Comparison of ENCODE assay signal across 9 cellular contexts in the genomic region with DNA sequence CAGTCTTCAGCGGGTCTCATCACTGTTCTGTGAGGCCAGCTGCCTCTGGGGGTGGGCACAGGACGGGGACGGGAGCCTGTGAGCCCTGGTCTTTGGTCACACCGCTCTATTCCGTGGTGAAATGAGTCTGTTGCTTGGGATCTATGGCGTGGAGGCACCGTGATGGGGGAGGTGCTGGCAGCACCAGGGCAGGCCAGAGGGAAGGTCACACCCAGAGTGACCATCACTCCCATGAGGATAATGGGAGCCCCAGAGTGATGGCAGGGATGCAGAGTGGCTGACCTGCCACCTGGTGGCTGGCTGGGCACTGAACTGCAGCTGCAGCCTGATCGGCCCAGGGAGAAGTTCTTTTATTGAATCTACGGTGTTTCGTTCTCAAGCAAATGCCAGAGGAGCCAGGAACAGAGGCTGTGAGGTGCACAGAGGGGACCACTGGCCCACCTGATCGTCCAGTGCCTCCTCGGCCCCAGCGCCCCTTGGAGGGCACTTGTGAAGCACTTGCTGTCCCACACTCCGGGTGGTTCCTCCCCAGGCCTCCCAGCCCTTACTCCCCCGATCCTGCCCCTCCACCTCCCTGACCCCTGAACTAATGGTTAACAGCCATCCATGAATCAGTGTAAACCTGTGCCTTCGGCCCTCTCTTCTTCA. TPM values are rescaled to one million over a fixed set of nuclear protein-coding genes. Genes with fewer than 3 reads are reported as not detected.
A peak's percentile ranks its signal among the peaks of the same experiment; 100 is the strongest.
DNase-seq lines count a peak whose midpoint lies in the region; ATAC-seq, FAIRE-seq and TF ChIP-seq lines count a peak whose summit lies in the region.
"Had no signal": no experiment of that assay in that cellular context is flagged by ENCODE, and none has a peak within 500 bp of the region (broad histone marks: within the 10 kb centered on the region; RNA-seq: fewer than 3 reads in every experiment).

No MANE protein-coding gene starts in this region.

- CTCF ChIA-PET in GM12878 (lab: Yijun Ruan, JAX) = interaction anchor here (3.8 kb wide), 1 partner anchor 83 kb away, joined by 17 read pairs; no protein-coding TSS in a partner anchor

- no peak for TF ChIP-seq POLR2A in GM12878 (IDR thresholded peaks at IDR 0.05; ENCODE audit: low read depth, low read length)

- no peak overlapping the region for H3K4me2 ChIP-seq in GM12878 (ENCODE audit: control insufficient read depth, insufficient read depth)

- TF ChIP-seq EP300 in GM12878 (IDR thresholded peaks at IDR 0.05; ENCODE audit: borderline replicate concordance in 1 of 2, control insufficient read depth in 1 of 2, low read depth in 2 of 2, low read length in 2 of 2) = no peak

- no peaks in the 10 kb centered on the region for H4K20me1 ChIP-seq in GM12878 (ENCODE audit: control insufficient read depth, insufficient read depth)

- SMC1A ChIA-PET in GM12878 (lab: Charles Lee; ENCODE audit: uncharacterized antibody, unreplicated experiment) = no interaction called here

- RAD21 ChIA-PET in GM12878 (lab: Charles Lee; ENCODE audit: unreplicated experiment) = interaction anchor here (2.0 kb wide), 1 partner anchor 84 kb away, joined by 7 read pairs; no protein-coding TSS in a partner anchor

- no TSS peak for BruUV-seq in GM12878 (replicated peaks; lab: Mats Ljungman, UMichigan)

- WGBS in GM12878 (ENCODE audit: insufficient coverage, insufficient replicate concordance, low lambda C conversion rate, missing lambda C conversion rate) = 36% methylated on average over 13 of the region's 16 CpGs

- no peaks in the 10 kb centered on the region for H3K9me3 ChIP-seq in GM12878 (replicated peaks; ENCODE audit: control insufficient read depth, insufficient read depth, low read length)

- H2AFZ ChIP-seq in GM12878 (ENCODE audit: control insufficient read depth, low read depth, low read length) = no peak overlapping the region

- peak; percentile 26; the same call in 1 of the 2 replicates for TF ChIP-seq RAD21 in GM12878 (IDR thresholded peaks at IDR 0.05; ENCODE audit: insufficient read depth, low read depth, low read length)

- no peak for FAIRE-seq in GM12878 (lab: Jason Lieb, UNC)

- intact Hi-C loops in GM12878 (cut with micrococcal nuclease; ENCODE audit: unreplicated experiment) = loop anchor here (1.0 kb wide), 1 partner anchor 84 kb away; no protein-coding TSS in a partner anchor
- intact Hi-C loops in left colon (cut with DNase I, micrococcal nuclease) = no loop called here

- in situ Hi-C loops in KBM-7 (cut with MboI; ENCODE audit: low pct_unique_long_range_greater_than_20kb, low sequenced_read_pairs) (no loop called here), GM12878 (cut with MboI) (no loop called here)

- no peaks in the 10 kb centered on the region for H3K36me3 ChIP-seq in GM12878 (ENCODE audit: control insufficient read depth in 2 of 2, insufficient read depth in 2 of 2, low read length in 1 of 2)

- H3K9ac ChIP-seq in GM12878 (ENCODE audit: control insufficient read depth, insufficient read depth, low read length) = no peak overlapping the region

- POLR2A ChIA-PET in GM12878 (lab: Charles Lee) = no interaction called here

- no peaks in the 10 kb centered on the region; a peak in 1 of 4 replicates for H3K27me3 ChIP-seq in GM12878 (replicated peaks in 1 of 2; ENCODE audit: control insufficient read depth in 2 of 2, insufficient read depth in 2 of 2, low read length in 1 of 2)

- H3K79me2 ChIP-seq in GM12878 (ENCODE audit: control insufficient read depth, insufficient read depth, low read length) = no peaks in the 10 kb centered on the region

- TF ChIP-seq CTCF in GM12878 (IDR thresholded peaks at IDR 0.05 in 2 of 3, conservative IDR thresholded peaks at IDR 0.05 in 1 of 3; ENCODE audit: control insufficient read depth in 2 of 3, extremely low read depth in 1 of 3, insufficient read depth in 1 of 3, low read depth in 3 of 3, low read length in 3 of 3) = peak; percentile 28 to 48 (median 44); a peak in 4 of 6 replicates

- H3K4me3 ChIP-seq in GM12878 = no peak overlapping the region

- ATAC-seq in GM12878 = peak; percentile 77
- peak; percentile 80 for ATAC-seq in left colon
- no peak for ATAC-seq in GM18520 (IDR thresholded peaks at IDR 0.05; ENCODE audit: unreplicated experiment)
- ATAC-seq in GM18861 (IDR thresholded peaks at IDR 0.05; ENCODE audit: unreplicated experiment) = no peak

- no peak overlapping the region for H3K27ac ChIP-seq in GM12878 (ENCODE audit: control insufficient read depth, insufficient read depth)

- no peaks in the 10 kb centered on the region for H3K4me1 ChIP-seq in GM12878 (ENCODE audit: control insufficient read depth, insufficient read depth, low read length)

- DNase-seq in DMS114 treated with DMSO at 0.1 percent for 48 hours (lab: John Stamatoyannopoulos, UW; ENCODE audit: unreplicated experiment) = peak; percentile 21
- DNase-seq in KBM-7 = peak; percentile 4
- no peak for DNase-seq in GM12878 (ENCODE audit: low read depth, low spot score)
- DNase-seq in left colon = peak in 1 of 2 donors; percentile 59
- no peak for DNase-seq in NOMO-1 treated with DMSO at 0.1 percent for 48 hours (lab: John Stamatoyannopoulos, UW; ENCODE audit: unreplicated experiment)
- DNase-seq in T-helper 9 cell = no peak

TF ChIP-seq in GM12878, 131 proteins besides CTCF, POLR2A, EP300 and RAD21:
- TF ChIP-seq, protein P1, sequence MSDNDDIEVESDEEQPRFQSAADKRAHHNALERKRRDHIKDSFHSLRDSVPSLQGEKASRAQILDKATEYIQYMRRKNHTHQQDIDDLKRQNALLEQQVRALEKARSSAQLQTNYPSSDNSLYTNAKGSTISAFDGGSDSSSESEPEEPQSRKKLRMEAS (IDR thresholded peaks at IDR 0.05; ENCODE audit: low read depth, low read length) = no peak
- TF ChIP-seq SMC3 (IDR thresholded peaks at IDR 0.05; ENCODE audit: borderline replicate concordance, low read length) = peak; percentile 46; the same call in 1 of the 2 replicates

RNA-seq across cellular contexts. Expression of gene KCNIP3, which starts 17.9 kb away (rescaled TPM):
- total RNA-seq in GM12878 (2013; cell fraction: nucleolus; rRNA removed) = 1.1 TPM in 1 of 2 replicates, not detected in the other
- total RNA-seq in GM12878 (2014; rRNA removed) (not detected in 2 replicates), GM12878 (2014; rRNA removed; fragmentation: Illumina TruSeq; extraction: Trizol) (not detected in 2 replicates), GM12878 (2021) (not detected in 2 replicates), left colon (1 to 10 TPM; 3.0 to 4.7 TPM)
- polyA plus RNA-seq in GM12878 (2011; ENCODE audit: low read depth) = not detected
- polyA plus RNA-seq in GM12878 (2011; rRNA removed) (not detected in 2 replicates), GM12878 (2014; fragmentation: Illumina TruSeq; extraction: Trizol) (not detected in 2 replicates), GM12878 (2014; fragmentation: Nextera tagmentation; extraction: Ambion mirVana) (not detected), GM12878 (2014; rRNA removed) (not detected in 2 replicates), GM12878 (2016; fragmentation: Nextera tagmentation; extraction: Ambion mirVana) (not detected)
- polyA plus RNA-seq in GM12878 (2011; cell fraction: cytosol; rRNA removed) = not detected in 2 replicates
- polyA plus RNA-seq in GM12878 (2011; cell fraction: nucleus; rRNA removed) = 0.19 TPM in 1 of 2 replicates, not detected in the other
- polyA plus RNA-seq in GM12878 (2012) = not detected in 2 replicates
- not detected in 2 replicates for polyA minus RNA-seq in GM12878 (2011; rRNA and poly(A)+ RNA removed)
- not detected in 2 replicates for polyA minus RNA-seq in GM12878 (2011; cell fraction: cytosol; rRNA and poly(A)+ RNA removed)
- polyA minus RNA-seq in GM12878 (2011; cell fraction: nucleus; rRNA and poly(A)+ RNA removed) = not detected in 2 replicates
- polyA plus RNA-seq: IgD-negative memory B cell had no signal

RNA-seq across cellular contexts. Expression of gene PROM2, which starts 40.8 kb away (rescaled TPM):
- 2.2 and 5.2 TPM in 2 replicates for total RNA-seq in GM12878 (2013; cell fraction: nucleolus; rRNA removed)
- total RNA-seq in GM12878 (2014; rRNA removed) (not detected in 2 replicates), GM12878 (2014; rRNA removed; fragmentation: Illumina TruSeq; extraction: Trizol) (not detected in 2 replicates), GM12878 (2021) (not detected in 2 replicates), left colon (10 to 100 TPM; 32.9 to 39.9 TPM)
- polyA plus RNA-seq in GM12878 (2011; ENCODE audit: low read depth) = not detected
- polyA plus RNA-seq in GM12878 (2011; rRNA removed) (0.04 TPM in 1 of 2 replicates, not detected in the other), GM12878 (2014; fragmentation: Illumina TruSeq; extraction: Trizol) (0.01 TPM in 1 of 2 replicates, not detected in the other), GM12878 (2014; fragmentation: Nextera tagmentation; extraction: Ambion mirVana) (not detected), GM12878 (2014; rRNA removed) (0.04 TPM in 1 of 2 replicates, not detected in the other), GM12878 (2016; fragmentation: Nextera tagmentation; extraction: Ambion mirVana) (not detected)
- polyA plus RNA-seq in GM12878 (2011; cell fraction: cytosol; rRNA removed) = 0.03 and 0.04 TPM in 2 replicates
- 0.25 and 1.6 TPM in 2 replicates for polyA plus RNA-seq in GM12878 (2011; cell fraction: nucleus; rRNA removed)
- polyA plus RNA-seq in GM12878 (2012) = not detected in 2 replicates
- 0.05 and 0.22 TPM in 2 replicates for polyA minus RNA-seq in GM12878 (2011; rRNA and poly(A)+ RNA removed)
- not detected in 2 replicates for polyA minus RNA-seq in GM12878 (2011; cell fraction: cytosol; rRNA and poly(A)+ RNA removed)
- polyA minus RNA-seq in GM12878 (2011; cell fraction: nucleus; rRNA and poly(A)+ RNA removed) = under 0.01 and 0.96 TPM in 2 replicates
- polyA plus RNA-seq: IgD-negative memory B cell had no signal

Comparison
In these comparisons a context has a peak if more than half of its experiments do, and no peak if none do; other contexts are left out.
1. DNase-seq: peak in DMS114 treated with DMSO at 0.1 percent for 48 hours (single experiment) and KBM-7 (single experiment); none in GM12878 (single experiment), NOMO-1 treated with DMSO at 0.1 percent for 48 hours (single experiment) and T-helper 9 cell (single experiment).
2. ATAC-seq: peak in GM12878 (single experiment) and left colon (single experiment); none in GM18520 (single experiment) and GM18861 (single experiment).
3. RNA of gene PROM2, which starts 40.8 kb away (total RNA-seq): 32.9 to 39.9 TPM in left colon; 2.2 to 5.2 TPM in GM12878; every median in the first group is over 4 times any median in the second.